ENCODE assay signal across 22 cellular contexts in the genomic region with DNA sequence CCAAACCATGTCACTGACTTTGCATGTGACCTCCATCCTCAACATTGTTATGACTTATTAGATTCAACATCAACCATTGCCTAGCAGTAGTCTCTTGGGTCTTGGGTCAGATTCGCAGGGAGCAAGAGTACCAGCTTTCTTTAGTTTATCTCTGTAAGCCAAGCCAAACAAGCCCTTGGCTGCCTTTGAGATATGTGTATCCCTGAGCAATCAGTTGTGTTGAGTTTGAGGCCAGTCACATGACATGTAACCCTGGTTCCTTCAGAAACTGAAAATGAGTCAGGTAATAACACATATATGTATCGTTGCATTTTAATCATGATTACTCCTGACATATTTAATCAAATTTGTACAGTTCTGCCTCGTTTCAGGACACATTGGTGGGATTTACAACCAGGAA.
"Had no signal": no experiment of that assay in that cellular context is flagged by ENCODE, and none has a peak within 500 bp of the region (broad histone marks: within the 10 kb centered on the region; RNA-seq: fewer than 3 reads in every experiment).

No MANE protein-coding gene starts in this region.

- H3K27me3 ChIP-seq: SJSA1 had no signal

- H3K4me3 ChIP-seq: SJSA1, SK-N-MC had no signal

- FAIRE-seq: HepG2, RCC 7860 had no signal

- H3K9me3 ChIP-seq: SJSA1 had no signal

- DNase-seq: IMR-90, Kasumi-1, MV-4-11, NCI-H1048, NCI-H1105, NCI-H1417, NCI-H1436 treated with DMSO at 0.1 percent for 48 hours, NCI-H1694, NCI-H187 treated with DMSO at 0.1 percent for 48 hours, NCI-H2081, NCI-H2107, NCI-H2227 treated with DMSO at 0.1 percent for 48 hours, NCI-H524, NCI-H526 treated with DMSO at 0.1 percent for 48 hours, NCI-H748 treated with DMSO at 0.1 percent for 48 hours, Right ventricle myocardium superior, RPMI8226, SIG-M5 had no signal

- H3K36me3 ChIP-seq: SJSA1 had no signal
